ENCODE assay signal across 6 cellular contexts in genomic region chr1:109668123-109668800, GRCh38. TPM values are rescaled to one million over a fixed set of nuclear protein-coding genes. Genes with fewer than 3 reads are reported as not detected.
DNase-seq lines count a peak whose midpoint lies in the region; ATAC-seq and TF ChIP-seq lines count a peak whose summit lies in the region.

No MANE protein-coding gene starts in this region.

- peak overlapping the region in 1 of 2 donors; percentile 38 for H3K9ac ChIP-seq in duodenal mucosa (ENCODE audit: low read depth in 1 of 2, low read length in 2 of 2)
- H3K9ac ChIP-seq in trophoblast cell (ENCODE audit: low read length) = no peak overlapping the region

- WGBS in trophoblast cell (ENCODE audit: extremely low coverage, insufficient coverage, insufficient read length) = no CpG with 5 or more reads among the region's 26 CpGs

- H3K4me3 ChIP-seq in duodenal mucosa (ENCODE audit: low read depth in 1 of 2, low read length in 2 of 2) (peak overlapping the region; percentile 62 to 66), trophoblast cell (ENCODE audit: low read depth, low read length) (peak overlapping the region; percentile 52)

- peak overlapping the region; percentile 60 for H3K4me2 ChIP-seq in trophoblast cell (ENCODE audit: low read length)

- H3K27me3 ChIP-seq in duodenal mucosa (ENCODE audit: control insufficient read depth in 1 of 2, insufficient read depth in 2 of 2, low read length in 2 of 2) (no peaks in the 10 kb centered on the region), trophoblast cell (ENCODE audit: insufficient read depth, low read length) (no peaks in the 10 kb centered on the region)

- no peak overlapping the region for H2AK5ac ChIP-seq in trophoblast cell (ENCODE audit: low read length)

- H3K79me2 ChIP-seq in trophoblast cell (ENCODE audit: control insufficient read depth, insufficient read depth, low read length, poor library complexity) = no peaks in the 10 kb centered on the region

- H2BK5ac ChIP-seq in trophoblast cell (ENCODE audit: low read depth, low read length, poor library complexity) = no peak overlapping the region

- ATAC-seq in HG03432 (IDR thresholded peaks at IDR 0.05; ENCODE audit: unreplicated experiment) = no peak
- ATAC-seq in GM18909 (IDR thresholded peaks at IDR 0.05; ENCODE audit: poor library complexity, unreplicated experiment) = no peak
- ATAC-seq in GM18520 (IDR thresholded peaks at IDR 0.05; ENCODE audit: unreplicated experiment) = no peak

- H4K12ac ChIP-seq in trophoblast cell (ENCODE audit: low read depth, low read length) = no peak overlapping the region

- no peak overlapping the region for H4K91ac ChIP-seq in trophoblast cell (ENCODE audit: low read depth, low read length)

- H3K36me3 ChIP-seq in duodenal mucosa (ENCODE audit: control insufficient read depth in 1 of 2, insufficient read depth in 2 of 2, low read length in 2 of 2) (no peaks in the 10 kb centered on the region), trophoblast cell (ENCODE audit: control insufficient read depth in 1 of 2, insufficient read depth in 2 of 2, low read length in 2 of 2) (no peaks in the 10 kb centered on the region)

- H3K4me1 ChIP-seq in duodenal mucosa (ENCODE audit: control insufficient read depth in 1 of 2, insufficient read depth in 2 of 2, low read length in 2 of 2) (peaks cover 4 to 12% of the 10 kb centered on the region in 2 donors), trophoblast cell (ENCODE audit: control insufficient read depth in 1 of 2, insufficient read depth in 2 of 2, low read length in 2 of 2) (peaks cover 0 to 3% of the 10 kb centered on the region in 2 experiments)

- H2AFZ ChIP-seq in trophoblast cell (ENCODE audit: insufficient read depth, low read length, poor library complexity) = no peak overlapping the region

- DNase-seq in HEK293T (ENCODE audit: extremely low spot score) (peak; percentile 10), trophoblast cell (no peak)

- H2BK120ac ChIP-seq in trophoblast cell (ENCODE audit: insufficient read depth, low read length, poor library complexity) = no peak overlapping the region

- H3K23ac ChIP-seq in trophoblast cell (ENCODE audit: low read length) = no peak overlapping the region

- H3K9me3 ChIP-seq in duodenal mucosa (ENCODE audit: control insufficient read depth in 1 of 2, low read length in 2 of 2) (no peaks in the 10 kb centered on the region), trophoblast cell (ENCODE audit: insufficient read depth, low read depth, low read length) (no peaks in the 10 kb centered on the region)

- no peak overlapping the region for H2BK12ac ChIP-seq in trophoblast cell (ENCODE audit: low read length)

- H3K27ac ChIP-seq in duodenal mucosa (ENCODE audit: low read depth, low read length) (no peak overlapping the region), trophoblast cell (ENCODE audit: low read depth, low read length) (no peak overlapping the region)

- CTCF ChIA-PET in HEK293T (lab: Yijun Ruan, JAX) = interaction anchor here (0.7 to 1.6 kb wide), 4 partner anchors 18 to 119 kb away, joined by 3 to 7 read pairs (median 3); no protein-coding TSS in a partner anchor

- POLR2A ChIA-PET in HEK293T (lab: Yijun Ruan, JAX) = interaction anchor here (1.0 to 2.1 kb wide), 5 partner anchors 8 to 49 kb away, joined by 3 to 8 read pairs (median 4); partner anchors contain the start of genes AMPD2, GNAT2 and GSTM4

- H3K79me1 ChIP-seq in trophoblast cell (ENCODE audit: low read length) = no peaks in the 10 kb centered on the region

- no peak overlapping the region for H3K18ac ChIP-seq in trophoblast cell (ENCODE audit: low read length)

- H3K14ac ChIP-seq in trophoblast cell (ENCODE audit: low read length) = no peak overlapping the region

- peak overlapping the region; percentile 7 for H4K8ac ChIP-seq in trophoblast cell (ENCODE audit: low read depth, low read length)

- no peak overlapping the region for H3K4ac ChIP-seq in trophoblast cell (ENCODE audit: low read depth, low read length)

TF ChIP-seq in HEK293T, 16 proteins besides CTCF, POLR2A, EP300 and RAD21:
- TF ChIP-seq NFRKB (IDR thresholded peaks at IDR 0.05) = no peak
- TF ChIP-seq FOXK2 (IDR thresholded peaks at IDR 0.05) = no peak
- TF ChIP-seq PKNOX1 (IDR thresholded peaks at IDR 0.05) = no peak
- no peak for TF ChIP-seq SP1 (IDR thresholded peaks at IDR 0.05)
- no peak for TF ChIP-seq TARDBP (IDR thresholded peaks at IDR 0.05)
- no peak for TF ChIP-seq ZNF384 (IDR thresholded peaks at IDR 0.05)
- no peak for TF ChIP-seq SUZ12 (IDR thresholded peaks at IDR 0.05)
- TF ChIP-seq ARNT (IDR thresholded peaks at IDR 0.05) = no peak
- TF ChIP-seq FOXM1 (IDR thresholded peaks at IDR 0.05; ENCODE audit: borderline replicate concordance) = no peak
- no peak for TF ChIP-seq ELF4 (IDR thresholded peaks at IDR 0.05)
- TF ChIP-seq CTBP1 (IDR thresholded peaks at IDR 0.05; ENCODE audit: borderline replicate concordance) = no peak
- TF ChIP-seq L3MBTL2 (conservative IDR thresholded peaks at IDR 0.05) = no peak

RNA-seq across cellular contexts. Expression of gene GSTM2, which starts 0.4 kb away (rescaled TPM):
- 7.6 and 7.7 TPM in 2 replicates for polyA plus RNA-seq in trophoblast cell (2013)

RNA-seq across cellular contexts. Expression of gene GSTM4, which starts 12.4 kb away (rescaled TPM):
- polyA plus RNA-seq in trophoblast cell (2013) = 7.8 and 8.6 TPM in 2 replicates

RNA-seq across cellular contexts. Expression of gene GSTM1, which starts 19.4 kb away (rescaled TPM):
- 3.6 and 3.8 TPM in 2 replicates for polyA plus RNA-seq in trophoblast cell (2013)

RNA-seq across cellular contexts. Expression of gene GSTM5, which starts 43.8 kb away (rescaled TPM):
- polyA plus RNA-seq in trophoblast cell (2013) = not detected in 2 replicates

RNA-seq across cellular contexts. Expression of gene AMPD2, which starts 48.6 kb away (rescaled TPM):
- 31.5 and 36.1 TPM in 2 replicates for polyA plus RNA-seq in trophoblast cell (2013)
